9 cellular contexts compared by ENCODE assay signal in the genomic region with DNA sequence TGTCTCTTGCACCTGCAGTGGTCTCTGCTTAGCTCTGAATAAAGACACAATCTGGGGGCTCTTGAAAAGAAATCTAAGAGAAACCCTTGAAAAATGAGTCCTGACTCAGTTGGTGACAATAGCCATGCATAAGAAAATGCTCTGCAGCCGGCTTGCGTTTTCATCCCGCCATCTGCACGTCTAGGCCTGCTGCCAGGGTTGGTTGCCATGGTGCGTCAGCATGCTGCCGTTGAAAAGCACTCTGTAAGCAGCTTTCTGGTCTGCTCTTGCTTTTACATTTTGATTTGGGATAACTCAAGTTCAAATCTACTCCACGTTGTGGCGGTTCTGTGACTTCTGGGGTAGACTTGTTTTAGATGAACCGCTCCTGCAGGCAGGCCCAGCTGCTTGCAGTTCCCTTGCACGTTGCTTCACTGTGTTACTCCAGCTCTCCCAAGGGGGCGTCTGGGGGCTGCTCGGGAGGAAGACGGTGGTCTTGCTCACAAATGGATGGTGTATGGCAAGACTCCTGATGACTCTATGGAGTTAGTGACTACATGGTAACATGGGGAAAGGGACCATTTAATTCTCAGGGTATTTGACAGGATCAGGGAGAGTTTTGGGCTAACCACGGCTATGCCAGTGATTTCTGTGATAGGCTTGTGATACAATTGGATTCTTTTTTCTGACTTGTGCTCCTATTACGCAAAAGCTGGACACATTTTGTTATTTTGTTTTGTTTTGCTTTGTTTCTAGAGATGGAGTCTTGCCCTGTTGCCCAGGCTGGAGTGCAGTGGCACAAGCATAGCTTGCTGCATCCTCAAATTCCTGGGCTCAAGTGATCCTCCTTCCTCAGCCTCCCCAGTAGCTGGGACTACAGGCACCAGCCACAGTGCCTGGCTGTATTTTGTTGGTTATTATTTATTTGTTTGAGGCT. TPM values are rescaled to one million over a fixed set of nuclear protein-coding genes. Genes with fewer than 3 reads are reported as not detected.
DNase-seq lines count a peak whose midpoint lies in the region; ATAC-seq and TF ChIP-seq lines count a peak whose summit lies in the region.
"Had no signal": no experiment of that assay in that cellular context is flagged by ENCODE, and none has a peak within 500 bp of the region (broad histone marks: within the 10 kb centered on the region; RNA-seq: fewer than 3 reads in every experiment).

No MANE protein-coding gene starts in this region.

- no peak overlapping the region for H3K4me3 Mint-ChIP-seq in type B pancreatic cell

- peaks cover 42% of the 10 kb centered on the region for H3K27me3 Mint-ChIP-seq in type B pancreatic cell

- H3K4me1 ChIP-seq in Peyer's patch, result peaks cover 0 to 19% (median 0%) of the 10 kb centered on the region in 4 donors
- H3K4me1 ChIP-seq in foreskin keratinocyte, result no peaks in the 10 kb centered on the region
- H3K4me1 ChIP-seq in psoas muscle, result peaks cover 9% of the 10 kb centered on the region

- intact Hi-C loops in psoas muscle (cut with DNase I), result no loop called here

- TF ChIP-seq CTCF in Peyer's patch (IDR thresholded peaks at IDR 0.05) (no peak), foreskin keratinocyte (conservative IDR thresholded peaks at IDR 0.05) (no peak), psoas muscle (IDR thresholded peaks at IDR 0.05) (no peak), type B pancreatic cell (conservative IDR thresholded peaks at IDR 0.05) (no peak)

- no peaks in the 10 kb centered on the region for H3K27me3 ChIP-seq in H7 (ENCODE audit: control insufficient read depth, insufficient read depth, low read length)
- no peaks in the 10 kb centered on the region for H3K27me3 ChIP-seq in Peyer's patch
- no peaks in the 10 kb centered on the region for H3K27me3 ChIP-seq in foreskin keratinocyte
- H3K27me3 ChIP-seq in psoas muscle (ENCODE audit: insufficient read depth in 3 of 3, low read length in 2 of 3), result peaks cover 0 to 2% (median 0%) of the 10 kb centered on the region in 3 donors

- peak overlapping the region in 2 of 4 donors; percentile 11 to 20 for H3K27ac ChIP-seq in Peyer's patch
- no peak overlapping the region for H3K27ac ChIP-seq in foreskin keratinocyte
- H3K27ac ChIP-seq in psoas muscle, result no peak overlapping the region

- peaks cover 33% of the 10 kb centered on the region for H3K36me3 Mint-ChIP-seq in type B pancreatic cell

- TF ChIP-seq POLR2A in Peyer's patch (IDR thresholded peaks at IDR 0.05), result no peak

- DNase-seq in H7 (peak; percentile 55), Peyer's patch (peak in 2 of 3 donors; percentile 69 to 71), foreskin keratinocyte (peak in 1 of 2 donors; percentile 50), psoas muscle (peak; percentile 65 to 81), type B pancreatic cell (ENCODE audit: extremely low spot score, unreplicated experiment) (no peak)
- no peak for DNase-seq in stimulated activated CD4-positive, alpha-beta T cell treated with anti-CD3 and anti-CD28 coated beads, Interleukin-4, amount 100 ng/mL, for 24 hours

- no peak overlapping the region for H3K27ac Mint-ChIP-seq in type B pancreatic cell

- WGBS in psoas muscle, 3 donors, result 26 to 31% (median 27%) methylated on average over 15 of the region's 15 CpGs

- ATAC-seq in foreskin keratinocyte (peak; percentile 82), psoas muscle (peak in 3 of 4 donors; percentile 39 to 72 (median 70)), GM19397 (IDR thresholded peaks at IDR 0.05; ENCODE audit: unreplicated experiment) (no peak), GM19463 (IDR thresholded peaks at IDR 0.05; ENCODE audit: unreplicated experiment) (no peak)
- ATAC-seq: GM12878 had no signal

- no peaks in the 10 kb centered on the region for H3K9me3 ChIP-seq in Peyer's patch
- H3K9me3 ChIP-seq in psoas muscle, result no peaks in the 10 kb centered on the region

- no peak overlapping the region for H3K4me3 ChIP-seq in H7 (ENCODE audit: insufficient read depth, low read depth, low read length)
- no peak overlapping the region for H3K4me3 ChIP-seq in Peyer's patch
- H3K4me3 ChIP-seq in psoas muscle, result no peak overlapping the region
- H3K4me3 ChIP-seq: GM12878 had no signal

- H3K36me3 ChIP-seq in H7 (replicated peaks; ENCODE audit: control insufficient read depth, insufficient read depth, low read length) (no peaks in the 10 kb centered on the region), Peyer's patch (no peaks in the 10 kb centered on the region), psoas muscle (ENCODE audit: insufficient read depth in 1 of 2, low read depth in 1 of 2) (no peaks in the 10 kb centered on the region)

- peaks cover 13% of the 10 kb centered on the region for H3K4me1 Mint-ChIP-seq in type B pancreatic cell (ENCODE audit: unreplicated experiment)

- H3K9me3 Mint-ChIP-seq in type B pancreatic cell, result no peaks in the 10 kb centered on the region

RNA-seq across cellular contexts. Expression of a gene that starts 15.8 kb away (rescaled TPM):
- 1.6 and 4.4 TPM in 2 replicates for total RNA-seq in H7 (2014; rRNA removed; shearing (Covaris generic))
- 1 to 10 TPM in 1 of 4 donors, under 1 TPM in 2, not detected in 1; 0.53 to 9.1 (median 0.94) TPM for total RNA-seq in Peyer's patch
- 19.9 and 23.8 TPM in 2 replicates for total RNA-seq in foreskin keratinocyte
- polyA plus RNA-seq in foreskin keratinocyte, result 19.2 and 23.6 TPM in 2 replicates
- 1 to 10 TPM in 3 of 4 donors, under 1 TPM in 1; 0.46 to 4.8 (median 1.6) TPM for total RNA-seq in psoas muscle
- under 1 TPM; 0.43 to 0.80 (median 0.49) TPM for polyA plus RNA-seq in psoas muscle
- total RNA-seq in type B pancreatic cell (ENCODE audit: low replicate concordance), result 11.3 and 42.9 TPM in 2 replicates

RNA-seq across cellular contexts. Expression of a gene that starts 46.1 kb away (rescaled TPM):
- total RNA-seq in H7 (2014; rRNA removed; shearing (Covaris generic)), result 23.0 and 26.5 TPM in 2 replicates
- total RNA-seq in Peyer's patch (10 to 100 TPM; 26.4 to 89.1 (median 73.9) TPM), foreskin keratinocyte (59.1 and 61.6 TPM in 2 replicates), psoas muscle (10 to 100 TPM; 36.7 to 49.4 (median 43.2) TPM), type B pancreatic cell (ENCODE audit: low replicate concordance) (49.2 and 103 TPM in 2 replicates)
- polyA plus RNA-seq in foreskin keratinocyte (29.7 and 33.9 TPM in 2 replicates), psoas muscle (10 to 100 TPM; 28.6 to 52.1 (median 44.2) TPM)

RNA-seq across cellular contexts. Expression of a gene that starts 50.4 kb away (rescaled TPM):
- total RNA-seq in H7 (2014; rRNA removed; shearing (Covaris generic)), result 20.8 and 21.4 TPM in 2 replicates
- total RNA-seq in Peyer's patch, result 10 to 100 TPM in 3 of 4 donors, 1 to 10 TPM in 1; 6.3 to 20.4 (median 12.7) TPM
- 5.3 and 5.9 TPM in 2 replicates for total RNA-seq in foreskin keratinocyte
- polyA plus RNA-seq in foreskin keratinocyte, result 1.5 and 2.0 TPM in 2 replicates
- total RNA-seq in psoas muscle, result 1 to 10 TPM; 4.5 to 7.9 (median 5.0) TPM
- polyA plus RNA-seq in psoas muscle, result 10 to 100 TPM in 1 of 3 donors, 1 to 10 TPM in 2; 2.9 to 13.8 (median 5.3) TPM
- total RNA-seq in type B pancreatic cell (ENCODE audit: low replicate concordance), result 16.7 and 28.8 TPM in 2 replicates

Comparison
In these comparisons a context has a peak if more than half of its experiments do, and no peak if none do; other contexts are left out.
1. DNase-seq: peak in H7 (single experiment), Peyer's patch (2 of 3) and psoas muscle (2 of 2); none in stimulated activated CD4-positive, alpha-beta T cell treated with anti-CD3 and anti-CD28 coated beads, Interleukin-4, amount 100 ng/mL, for 24 hours (single experiment) and type B pancreatic cell (single experiment).
2. ATAC-seq: peak in foreskin keratinocyte (single experiment) and psoas muscle (3 of 4); none in GM19397 (single experiment) and GM19463 (single experiment).